8 cellular contexts compared by ENCODE assay signal in the genomic region with DNA sequence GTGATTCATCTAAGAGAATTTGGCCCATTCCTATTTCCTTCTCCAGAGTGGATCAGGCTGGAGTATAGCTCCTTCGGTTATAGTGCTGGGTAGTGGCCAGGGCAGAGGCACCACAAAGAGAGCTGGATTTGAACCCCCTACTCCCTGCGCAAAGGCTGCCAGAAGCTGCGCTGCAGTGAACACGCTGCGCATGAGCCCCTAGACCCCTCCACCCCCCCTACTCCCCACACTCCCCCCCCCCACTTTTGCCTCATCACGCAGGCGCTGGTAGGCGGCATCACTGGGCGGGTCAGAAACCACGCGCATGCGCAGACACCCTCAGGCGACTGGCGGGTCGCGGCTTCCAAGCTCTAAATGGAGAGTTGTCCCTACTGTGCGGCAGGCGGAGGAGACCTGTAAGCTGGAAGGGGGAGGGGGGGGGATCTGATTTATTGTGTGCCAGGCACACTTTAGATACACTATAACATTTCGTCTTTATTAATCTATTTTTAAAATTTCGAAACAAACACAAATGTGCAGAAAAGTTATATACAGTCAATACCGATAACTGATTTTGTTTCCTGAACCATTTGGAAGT. TPM values are rescaled to one million over a fixed set of nuclear protein-coding genes. Genes with fewer than 3 reads are reported as not detected.
DNase-seq lines count a peak whose midpoint lies in the region; ATAC-seq, FAIRE-seq and TF ChIP-seq lines count a peak whose summit lies in the region.

No MANE protein-coding gene starts in this region.

- peak overlapping the region; percentile 98 for H3K4me2 ChIP-seq in HepG2 (ENCODE audit: low read depth, low read length)

- peak; percentile 46 for FAIRE-seq in HepG2 (lab: Jason Lieb, UNC)

- peak overlapping the region; percentile 99 for H3K27ac ChIP-seq in HepG2 (ENCODE audit: extremely low read length, insufficient read depth, low read length)

- peaks cover 37% of the 10 kb centered on the region for H3K79me2 ChIP-seq in HepG2 (ENCODE audit: insufficient read depth, low read length)

- POLR2A ChIA-PET in HepG2 (lab: Yijun Ruan, JAX): interaction anchor here (1.0 to 3.7 kb wide), 5 partner anchors 11 to 204 kb away, joined by 4 to 47 read pairs (median 6); partner anchors contain the start of genes BRWD1, HMGN1 and PSMG1

- CTCF ChIA-PET in HepG2 (lab: Yijun Ruan, JAX; ENCODE audit: low intra/inter-chr PET ratio, low total read pairs): interaction anchor here (1.3 to 2.8 kb wide), 5 partner anchors 10 to 74 kb away, joined by 4 to 25 read pairs (median 10); partner anchors contain the start of gene BRWD1

- TF ChIP-seq CTCF in HepG2 (CRISPR knock-in tag; IDR thresholded peaks at IDR 0.05): no peak

- no peak for TF ChIP-seq RAD21 in HepG2 (CRISPR knock-in tag; IDR thresholded peaks at IDR 0.05)

- no peaks in the 10 kb centered on the region for H3K9me3 ChIP-seq in HepG2 (ENCODE audit: low read length)

- H2AFZ ChIP-seq in HepG2 (ENCODE audit: low read length): no peak overlapping the region

- peaks cover 32% of the 10 kb centered on the region for H3K4me1 ChIP-seq in HepG2 (ENCODE audit: insufficient read depth, low read length)

- peaks cover 8 to 18% of the 10 kb centered on the region in 2 experiments for H3K36me3 ChIP-seq in HepG2 (replicated peaks in 1 of 2; ENCODE audit: control insufficient read depth in 1 of 2, insufficient read depth in 2 of 2, low read length in 2 of 2)

- H4K20me1 ChIP-seq in HepG2 (ENCODE audit: insufficient read depth, low read length): peaks cover 13% of the 10 kb centered on the region; the same call in 1 of the 2 replicates

- 3% methylated on average over 18 of the region's 21 CpGs for WGBS in HepG2 (ENCODE audit: low lambda C conversion rate)

- H3K4me3 ChIP-seq in HepG2 (replicated peaks in 1 of 3; ENCODE audit: insufficient read depth in 1 of 3, low read depth in 2 of 3, low read length in 3 of 3): peak overlapping the region; percentile 54 to 70 (median 55)

- DNase-seq in GDM1 (lab: John Stamatoyannopoulos, UW): peak; percentile 87
- peak; percentile 97 for DNase-seq in NCI-H69 (lab: John Stamatoyannopoulos, UW)
- peak; percentile 84 to 89 for DNase-seq in activated CD4-positive, alpha-beta T cell treated with anti-CD3 and anti-CD28 coated beads, Interleukin-2, amount 50 U/mL, for 24 hours (ENCODE audit: low read depth in 1 of 2, low spot score in 1 of 2)
- DNase-seq in dermis blood vessel endothelial cell: peak; percentile 92
- peak; percentile 83 for DNase-seq in HepG2 (ENCODE audit: low spot score)
- DNase-seq in stimulated activated CD4-positive, alpha-beta T cell treated with anti-CD3 and anti-CD28 coated beads, Interleukin-2, amount 100 ng/mL, for 4 hours (ENCODE audit: low read depth): peak; percentile 87

- in situ Hi-C loops in HepG2 (cut with HindIII; ENCODE audit: extremely low pct_ligation_motif_present, low pct_unique_long_range_greater_than_20kb): loop anchor here (5.0 kb wide), 1 partner anchor 40 kb away; the partner anchor contains the start of gene HMGN1

- TF ChIP-seq EP300 in HepG2 (IDR thresholded peaks at IDR 0.05; ENCODE audit: low read depth in 2 of 2, low read length in 2 of 2) (no peak), HepG2 (CRISPR knock-in tag; IDR thresholded peaks at IDR 0.05; ENCODE audit: borderline replicate concordance) (no peak)

- intact Hi-C loops in HepG2 (cut with micrococcal nuclease; ENCODE audit: unreplicated experiment): loop anchor here (1.0 to 5.0 kb wide), 5 partner anchors 14 to 73 kb away; no protein-coding TSS in a partner anchor

- H3K9ac ChIP-seq in HepG2 (ENCODE audit: insufficient read depth, low read depth, low read length): peak overlapping the region; percentile 88

- BruUV-seq in HepG2 (replicated peaks; lab: Mats Ljungman, UMichigan): no TSS peak

- no peaks in the 10 kb centered on the region for H3K27me3 ChIP-seq in HepG2 (ENCODE audit: control insufficient read depth in 1 of 2, insufficient read depth in 2 of 2, low read length in 2 of 2)

- peak; percentile 42 for ATAC-seq in HG03103 (IDR thresholded peaks at IDR 0.05; ENCODE audit: low read depth, unreplicated experiment)
- ATAC-seq in HepG2: peak; percentile 23
- ATAC-seq in HG03139 (IDR thresholded peaks at IDR 0.05; ENCODE audit: unreplicated experiment): no peak

- peak in 1 of 2 experiments; percentile 50; a peak in 1 of 4 replicates for TF ChIP-seq POLR2A in HepG2 (IDR thresholded peaks at IDR 0.05; ENCODE audit: insufficient read depth in 1 of 2, low read depth in 2 of 2, low read length in 2 of 2)

TF ChIP-seq in HepG2, 621 proteins besides CTCF, POLR2A, EP300 and RAD21 (continues in another document):
- peak; percentile 40; the same call in 1 of the 2 replicates for TF ChIP-seq POLR2G (IDR thresholded peaks at IDR 0.05; ENCODE audit: low read depth, low read length)
- TF ChIP-seq ZNF670 (CRISPR knock-in tag; IDR thresholded peaks at IDR 0.05; ENCODE audit: borderline replicate concordance): no peak

RNA-seq across cellular contexts. Expression of gene HMGN1, which starts 38.7 kb away (rescaled TPM):
- total RNA-seq in dermis blood vessel endothelial cell: 223 and 284 TPM in 2 replicates
- total RNA-seq in HepG2 (2016; rRNA removed; fragmentation: Illumina TruSeq; extraction: Trizol): 286 and 355 TPM in 2 replicates
- 200 and 237 TPM in 2 replicates for total RNA-seq in HepG2 (2016; cell fraction: cytosol; rRNA removed; fragmentation: Illumina TruSeq; extraction: Trizol; ENCODE audit: low read depth)
- total RNA-seq in HepG2 (2016; cell fraction: insoluble cytoplasmic fraction; rRNA removed; fragmentation: Illumina TruSeq; extraction: Trizol): 276 and 350 TPM in 2 replicates
- 380 and 392 TPM in 2 replicates for total RNA-seq in HepG2 (2016; cell fraction: membrane; rRNA removed; fragmentation: Illumina TruSeq; extraction: Trizol)
- 162 and 177 TPM in 2 replicates for total RNA-seq in HepG2 (2016; cell fraction: nucleus; rRNA removed; fragmentation: Illumina TruSeq; extraction: Trizol)
- polyA plus RNA-seq in HepG2 (2011; rRNA removed): 69.2 and 104 TPM in 2 replicates
- 42.7 and 59.4 TPM in 2 replicates for polyA plus RNA-seq in HepG2 (2011; cell fraction: cytosol; rRNA removed)
- 60.7 and 86.6 TPM in 2 replicates for polyA plus RNA-seq in HepG2 (2011; cell fraction: nucleus; rRNA removed)
- 128 and 194 TPM in 2 replicates for polyA plus RNA-seq in HepG2 (2012)
- polyA plus RNA-seq in HepG2 (2016; cell fraction: cytosol; fragmentation: Illumina TruSeq; extraction: Trizol; ENCODE audit: low read depth): 295 and 368 TPM in 2 replicates
- polyA plus RNA-seq in HepG2 (2016; cell fraction: insoluble cytoplasmic fraction; fragmentation: Illumina TruSeq; extraction: Trizol; ENCODE audit: low read depth): 469 and 491 TPM in 2 replicates
- polyA plus RNA-seq in HepG2 (2016; cell fraction: membrane; fragmentation: Illumina TruSeq; extraction: Trizol; ENCODE audit: low read depth): 426 and 487 TPM in 2 replicates
- polyA plus RNA-seq in HepG2 (2016; cell fraction: nucleus; fragmentation: Illumina TruSeq; extraction: Trizol; ENCODE audit: insufficient read depth, low read depth): 344 and 363 TPM in 2 replicates
- 17.4 and 49.8 TPM in 2 replicates for polyA minus RNA-seq in HepG2 (2011; rRNA and poly(A)+ RNA removed; ENCODE audit: low replicate concordance)
- polyA minus RNA-seq in HepG2 (2011; cell fraction: cytosol; rRNA and poly(A)+ RNA removed): 42.5 and 49.1 TPM in 2 replicates
- polyA minus RNA-seq in HepG2 (2011; cell fraction: nucleus; rRNA and poly(A)+ RNA removed): 49.1 and 49.8 TPM in 2 replicates

RNA-seq across cellular contexts. Expression of gene LCA5L, which starts 58.0 kb away (rescaled TPM):
- total RNA-seq in dermis blood vessel endothelial cell: 0.70 and 1.7 TPM in 2 replicates
- total RNA-seq in HepG2 (2016; rRNA removed; fragmentation: Illumina TruSeq; extraction: Trizol): 0.55 and 0.66 TPM in 2 replicates
- total RNA-seq in HepG2 (2016; cell fraction: cytosol; rRNA removed; fragmentation: Illumina TruSeq; extraction: Trizol; ENCODE audit: low read depth): 0.44 and 0.61 TPM in 2 replicates
- total RNA-seq in HepG2 (2016; cell fraction: insoluble cytoplasmic fraction; rRNA removed; fragmentation: Illumina TruSeq; extraction: Trizol): 0.30 and 0.65 TPM in 2 replicates
- total RNA-seq in HepG2 (2016; cell fraction: membrane; rRNA removed; fragmentation: Illumina TruSeq; extraction: Trizol): 0.69 and 1.0 TPM in 2 replicates
- not detected in 2 replicates for total RNA-seq in HepG2 (2016; cell fraction: nucleus; rRNA removed; fragmentation: Illumina TruSeq; extraction: Trizol)
- 0.13 and 0.21 TPM in 2 replicates for polyA plus RNA-seq in HepG2 (2011; rRNA removed)
- polyA plus RNA-seq in HepG2 (2011; cell fraction: cytosol; rRNA removed): 0.05 TPM in 2 replicates
- polyA plus RNA-seq in HepG2 (2011; cell fraction: nucleus; rRNA removed): 0.23 TPM in 1 of 2 replicates, not detected in the other
- polyA plus RNA-seq in HepG2 (2012): 0.25 and 0.38 TPM in 2 replicates
- polyA plus RNA-seq in HepG2 (2016; cell fraction: cytosol; fragmentation: Illumina TruSeq; extraction: Trizol; ENCODE audit: low read depth): 0.23 and 0.55 TPM in 2 replicates
- 0.38 and 0.40 TPM in 2 replicates for polyA plus RNA-seq in HepG2 (2016; cell fraction: insoluble cytoplasmic fraction; fragmentation: Illumina TruSeq; extraction: Trizol; ENCODE audit: low read depth)
- 0.42 and 0.64 TPM in 2 replicates for polyA plus RNA-seq in HepG2 (2016; cell fraction: membrane; fragmentation: Illumina TruSeq; extraction: Trizol; ENCODE audit: low read depth)
- 0.71 and 0.82 TPM in 2 replicates for polyA plus RNA-seq in HepG2 (2016; cell fraction: nucleus; fragmentation: Illumina TruSeq; extraction: Trizol; ENCODE audit: insufficient read depth, low read depth)
- 0.48 and 0.58 TPM in 2 replicates for polyA minus RNA-seq in HepG2 (2011; rRNA and poly(A)+ RNA removed; ENCODE audit: low replicate concordance)
- not detected in 2 replicates for polyA minus RNA-seq in HepG2 (2011; cell fraction: cytosol; rRNA and poly(A)+ RNA removed)
- polyA minus RNA-seq in HepG2 (2011; cell fraction: nucleus; rRNA and poly(A)+ RNA removed): not detected in 2 replicates
